Comparison of ENCODE assay signal across 1 cellular context in genomic region chr17:43898446-43898845, GRCh38.
TF ChIP-seq lines count a peak whose summit lies in the region.

No MANE protein-coding gene starts in this region.

TF ChIP-seq in WTC11, 78 proteins besides CTCF, POLR2A, EP300 and RAD21 (continued from another document):
- TF ChIP-seq E2F4 (CRISPR knock-in tag; IDR thresholded peaks at IDR 0.05; ENCODE audit: borderline replicate concordance, low read depth) (no peak), ZNF281 (CRISPR knock-in tag; IDR thresholded peaks at IDR 0.05) (no peak), PREB (CRISPR knock-in tag; IDR thresholded peaks at IDR 0.05; ENCODE audit: borderline replicate concordance) (no peak), TP53 (CRISPR knock-in tag; IDR thresholded peaks at IDR 0.05) (no peak), ZNF138 (CRISPR knock-in tag; conservative IDR thresholded peaks at IDR 0.05) (no peak), ELF4 (CRISPR knock-in tag; IDR thresholded peaks at IDR 0.05; ENCODE audit: low read depth) (no peak), AR (CRISPR knock-in tag; IDR thresholded peaks at IDR 0.05) (no peak), MYBL2 (CRISPR knock-in tag; IDR thresholded peaks at IDR 0.05) (no peak), KAT7 (CRISPR knock-in tag; IDR thresholded peaks at IDR 0.05; ENCODE audit: borderline replicate concordance) (no peak), TCF7 (CRISPR knock-in tag; IDR thresholded peaks at IDR 0.05; ENCODE audit: low read depth) (no peak), CREB1 (CRISPR knock-in tag; IDR thresholded peaks at IDR 0.05) (no peak)
